In genomic region chr5:179907570-179908324, GRCh38 we compare ENCODE assay signal across 8 cellular contexts. TPM values are rescaled to one million over a fixed set of nuclear protein-coding genes. Genes with fewer than 3 reads are reported as not detected.
A peak's percentile ranks its signal among the peaks of the same experiment; 100 is the strongest.
DNase-seq lines count a peak whose midpoint lies in the region; ATAC-seq, FAIRE-seq and TF ChIP-seq lines count a peak whose summit lies in the region.

Gene TBC1D9B (minus strand): TSS chr5:179907897. CDS start chr5:179907821, 76 bp downstream.

- FAIRE-seq in HepG2 (lab: Jason Lieb, UNC) = no peak

- DNase-seq in SIG-M5 treated with dmso at 0.1 percent for 504 hours (lab: John Stamatoyannopoulos, UW; ENCODE audit: unreplicated experiment) = peak; percentile 79
- no peak for DNase-seq in SIG-M5 (lab: John Stamatoyannopoulos, UW)
- DNase-seq in NCI-H2227 (lab: John Stamatoyannopoulos, UW; ENCODE audit: unreplicated experiment) = peak; percentile 71
- DNase-seq in activated CD4-positive, alpha-beta T cell treated with anti-CD3 and anti-CD28 coated beads, Interleukin-2, amount 50 U/mL, for 24 hours (ENCODE audit: low read depth in 1 of 2, low spot score in 1 of 2) = peak; percentile 43 to 52
- peak; percentile 27 for DNase-seq in HepG2 (ENCODE audit: low spot score)
- peak; percentile 51 to 67 for DNase-seq in stimulated activated CD4-positive, alpha-beta T cell treated with anti-CD3 and anti-CD28 coated beads, Interleukin-2, amount 100 ng/mL, for 48 hours

- H3K27ac ChIP-seq in HepG2 (ENCODE audit: extremely low read length, insufficient read depth, low read length) = peak within 1 kb of the TSS; percentile 36

- H3K36me3 Mint-ChIP-seq in dendritic cell treated with granulocyte-macrophage colony-stimulating factor and Interleukin-4, amounts not matched to agents 40 ng/mL and 50 ng/mL, for 4 days (ENCODE audit: low read depth) = peaks cover 45% of the 10 kb centered on the region

- H3K36me3 ChIP-seq in HepG2 (replicated peaks in 1 of 2; ENCODE audit: control insufficient read depth in 1 of 2, insufficient read depth in 2 of 2, low read length in 2 of 2) = peaks cover 0 to 19% of the 10 kb centered on the region in 2 experiments; a peak in 3 of 5 replicates

- peaks cover 18% of the 10 kb centered on the region for H3K4me1 ChIP-seq in HepG2 (ENCODE audit: insufficient read depth, low read length)

- peak within 1 kb of the TSS; percentile 76 for H3K9ac ChIP-seq in HepG2 (ENCODE audit: insufficient read depth, low read depth, low read length)

- H3K9me3 Mint-ChIP-seq in dendritic cell treated with granulocyte-macrophage colony-stimulating factor and Interleukin-4, amounts not matched to agents 40 ng/mL and 50 ng/mL, for 4 days = no peaks in the 10 kb centered on the region

- H3K4me3 ChIP-seq in HepG2 (replicated peaks in 1 of 3; ENCODE audit: insufficient read depth in 1 of 3, low read depth in 2 of 3, low read length in 3 of 3) = peak within 1 kb of the TSS; percentile 82 to 86 (median 85)

- ATAC-seq in HG02870 (IDR thresholded peaks at IDR 0.05; ENCODE audit: unreplicated experiment) (peak; percentile 78), HepG2 (peak; percentile 87)

- intact Hi-C loops in dendritic cell treated with granulocyte-macrophage colony-stimulating factor and Interleukin-4, amounts not matched to agents 40 ng/mL and 50 ng/mL, for 4 days (cut with micrococcal nuclease) = loop anchor here (5.0 kb wide), 2 partner anchors 50 to 105 kb away; partner anchors contain the start of gene MRNIP
- intact Hi-C loops in HepG2 (cut with micrococcal nuclease; ENCODE audit: unreplicated experiment) = loop anchor here (2.0 to 10.0 kb wide), 3 partner anchors 143 to 183 kb away; partner anchors contain the start of gene RNF130

- H3K27me3 ChIP-seq in HepG2 (ENCODE audit: control insufficient read depth in 1 of 2, insufficient read depth in 2 of 2, low read length in 2 of 2) = 0 out of 5 replicates have a peak, but pooled peaks cover 0 to 4% of the 10 kb centered on the region in 2 experiments

- H3K27ac Mint-ChIP-seq in dendritic cell treated with granulocyte-macrophage colony-stimulating factor and Interleukin-4, amounts not matched to agents 40 ng/mL and 50 ng/mL, for 4 days = peak within 1 kb of the TSS; percentile 92

- no peak within 1 kb of the TSS for H2AFZ ChIP-seq in HepG2 (ENCODE audit: low read length)

- CTCF ChIA-PET in HepG2 (lab: Yijun Ruan, JAX; ENCODE audit: low intra/inter-chr PET ratio, low total read pairs) = interaction anchor here (0.7 kb wide), 1 partner anchor 112 kb away, joined by 3 read pairs; no protein-coding TSS in a partner anchor

- H3K9me3 ChIP-seq in HepG2 (ENCODE audit: low read length) = no peaks in the 10 kb centered on the region

- TF ChIP-seq RAD21 in HepG2 (CRISPR knock-in tag; IDR thresholded peaks at IDR 0.05) = no peak; the same call in 1 of the 2 replicates

- H4K20me1 ChIP-seq in HepG2 (ENCODE audit: insufficient read depth, low read length) = no peaks in the 10 kb centered on the region

- 0% methylated on average over 16 of the region's 102 CpGs for WGBS in HepG2 (ENCODE audit: low lambda C conversion rate)

- peak; percentile 36; the same call in 1 of the 2 replicates for TF ChIP-seq CTCF in HepG2 (CRISPR knock-in tag; IDR thresholded peaks at IDR 0.05)

- H3K4me3 Mint-ChIP-seq in dendritic cell treated with granulocyte-macrophage colony-stimulating factor and Interleukin-4, amounts not matched to agents 40 ng/mL and 50 ng/mL, for 4 days = peak within 1 kb of the TSS; percentile 95

- BruUV-seq in HepG2 (replicated peaks; lab: Mats Ljungman, UMichigan) = no TSS peak

- in situ Hi-C loops in HepG2 (cut with HindIII; ENCODE audit: extremely low pct_ligation_motif_present, low pct_unique_long_range_greater_than_20kb) = no loop called here

- peak within 1 kb of the TSS; percentile 99 for H3K4me2 ChIP-seq in HepG2 (ENCODE audit: low read depth, low read length)

- TF ChIP-seq EP300 in HepG2 (IDR thresholded peaks at IDR 0.05; ENCODE audit: low read depth in 2 of 2, low read length in 2 of 2) (no peak), HepG2 (CRISPR knock-in tag; IDR thresholded peaks at IDR 0.05; ENCODE audit: borderline replicate concordance) (no peak)

- no peaks in the 10 kb centered on the region for H3K27me3 Mint-ChIP-seq in dendritic cell treated with granulocyte-macrophage colony-stimulating factor and Interleukin-4, amounts not matched to agents 40 ng/mL and 50 ng/mL, for 4 days

- POLR2A ChIA-PET in HepG2 (lab: Yijun Ruan, JAX) = interaction anchor here (1.5 to 1.6 kb wide), 2 partner anchors 12 to 100 kb away, joined by 3 to 6 read pairs; no protein-coding TSS in a partner anchor

- H3K79me2 ChIP-seq in HepG2 (ENCODE audit: insufficient read depth, low read length) = peaks cover 18% of the 10 kb centered on the region

- peak; percentile 63 to 68 for TF ChIP-seq POLR2A in HepG2 (IDR thresholded peaks at IDR 0.05; ENCODE audit: insufficient read depth in 1 of 2, low read depth in 2 of 2, low read length in 2 of 2)

- peaks cover 49% of the 10 kb centered on the region for H3K4me1 Mint-ChIP-seq in dendritic cell treated with granulocyte-macrophage colony-stimulating factor and Interleukin-4, amounts not matched to agents 40 ng/mL and 50 ng/mL, for 4 days (ENCODE audit: low read depth)

TF ChIP-seq in HepG2, 621 proteins besides CTCF, POLR2A, EP300 and RAD21 (continues in another document):
- TF ChIP-seq ZNF816 (CRISPR knock-in tag; IDR thresholded peaks at IDR 0.05; ENCODE audit: borderline replicate concordance) = no peak
- TF ChIP-seq BRD4 (CRISPR knock-in tag; IDR thresholded peaks at IDR 0.05) = peak; percentile 20
- TF ChIP-seq THAP11 (CRISPR knock-in tag; IDR thresholded peaks at IDR 0.05) = 0 out of 2 replicates have a peak, but pooled peaks have one; percentile 28
- TF ChIP-seq FOXK2 (IDR thresholded peaks at IDR 0.05) = no peak
- TF ChIP-seq ZNF557 (CRISPR knock-in tag; IDR thresholded peaks at IDR 0.05) = no peak
- TF ChIP-seq ZSCAN31 (CRISPR knock-in tag; IDR thresholded peaks at IDR 0.05; ENCODE audit: low read depth) = peak; percentile 60; the same call in 1 of the 2 replicates
- TF ChIP-seq ZNF546 (CRISPR knock-in tag; conservative IDR thresholded peaks at IDR 0.05) = peak; percentile 15; the same call in 1 of the 2 replicates
- TF ChIP-seq TFDP2 (CRISPR knock-in tag; IDR thresholded peaks at IDR 0.05) = peak; percentile 31; the same call in 1 of the 2 replicates
- no peak for TF ChIP-seq TERF1 (CRISPR knock-in tag; IDR thresholded peaks at IDR 0.05)
- TF ChIP-seq FOXO1 (CRISPR knock-in tag; IDR thresholded peaks at IDR 0.05) = no peak
- peak; percentile 14; the same call in 1 of the 2 replicates for TF ChIP-seq ZNF232 (CRISPR knock-in tag; IDR thresholded peaks at IDR 0.05; ENCODE audit: borderline replicate concordance)
- no peak for TF ChIP-seq SP140L (CRISPR knock-in tag; IDR thresholded peaks at IDR 0.05; ENCODE audit: borderline replicate concordance)
- peak; percentile 21 for TF ChIP-seq TEAD3 (CRISPR knock-in tag; optimal IDR thresholded peaks at IDR 0.05; ENCODE audit: borderline replicate concordance)
- TF ChIP-seq KDM2A (CRISPR knock-in tag; IDR thresholded peaks at IDR 0.05; ENCODE audit: borderline replicate concordance, low read depth) = no peak

RNA-seq across cellular contexts. Expression of gene TBC1D9B, which starts in this region (rescaled TPM):
- total RNA-seq in HepG2 (2016; rRNA removed; fragmentation: Illumina TruSeq; extraction: Trizol) = 26.8 and 35.0 TPM in 2 replicates
- 16.3 and 18.1 TPM in 2 replicates for total RNA-seq in HepG2 (2016; cell fraction: cytosol; rRNA removed; fragmentation: Illumina TruSeq; extraction: Trizol; ENCODE audit: low read depth)
- total RNA-seq in HepG2 (2016; cell fraction: insoluble cytoplasmic fraction; rRNA removed; fragmentation: Illumina TruSeq; extraction: Trizol) = 22.4 and 35.5 TPM in 2 replicates
- total RNA-seq in HepG2 (2016; cell fraction: membrane; rRNA removed; fragmentation: Illumina TruSeq; extraction: Trizol) = 27.6 and 33.0 TPM in 2 replicates
- 34.2 and 36.7 TPM in 2 replicates for total RNA-seq in HepG2 (2016; cell fraction: nucleus; rRNA removed; fragmentation: Illumina TruSeq; extraction: Trizol)
- 50.0 and 59.5 TPM in 2 replicates for polyA plus RNA-seq in HepG2 (2011; rRNA removed)
- polyA plus RNA-seq in HepG2 (2011; cell fraction: cytosol; rRNA removed) = 37.5 and 49.4 TPM in 2 replicates
- 238 and 301 TPM in 2 replicates for polyA plus RNA-seq in HepG2 (2011; cell fraction: nucleus; rRNA removed)
- 31.9 and 43.3 TPM in 2 replicates for polyA plus RNA-seq in HepG2 (2012)
- 12.6 and 12.7 TPM in 2 replicates for polyA plus RNA-seq in HepG2 (2016; cell fraction: cytosol; fragmentation: Illumina TruSeq; extraction: Trizol; ENCODE audit: low read depth)
- polyA plus RNA-seq in HepG2 (2016; cell fraction: insoluble cytoplasmic fraction; fragmentation: Illumina TruSeq; extraction: Trizol; ENCODE audit: low read depth) = 23.9 and 30.1 TPM in 2 replicates
- 21.4 and 23.2 TPM in 2 replicates for polyA plus RNA-seq in HepG2 (2016; cell fraction: membrane; fragmentation: Illumina TruSeq; extraction: Trizol; ENCODE audit: low read depth)
- 77.4 and 83.8 TPM in 2 replicates for polyA plus RNA-seq in HepG2 (2016; cell fraction: nucleus; fragmentation: Illumina TruSeq; extraction: Trizol; ENCODE audit: insufficient read depth, low read depth)
- 111 and 116 TPM in 2 replicates for polyA minus RNA-seq in HepG2 (2011; rRNA and poly(A)+ RNA removed; ENCODE audit: low replicate concordance)
- 34.3 and 37.3 TPM in 2 replicates for polyA minus RNA-seq in HepG2 (2011; cell fraction: cytosol; rRNA and poly(A)+ RNA removed)
- 73.2 and 88.6 TPM in 2 replicates for polyA minus RNA-seq in HepG2 (2011; cell fraction: nucleus; rRNA and poly(A)+ RNA removed)
